Comparison of ENCODE assay signal across 19 cellular contexts in genomic region chrX:16885628-16886027, GRCh38.
"Had no signal": no experiment of that assay in that cellular context is flagged by ENCODE, and none has a peak within 500 bp of the region (broad histone marks: within the 10 kb centered on the region; RNA-seq: fewer than 3 reads in every experiment).

No MANE protein-coding gene starts in this region.

- H3K4me3 ChIP-seq: ascending aorta, breast epithelium, transverse colon, vagina had no signal

- DNase-seq: activated CD4-positive, alpha-beta T cell treated with anti-CD3 and anti-CD28 coated beads, Interleukin-2, amount 10 ng/mL, durations not matched to agents 24 days and 14 days; activated CD4-positive, CD25-positive, alpha-beta regulatory T cell; activated CD8-positive, alpha-beta memory T cell treated with anti-CD3 and anti-CD28 coated beads for 24 hours; activated naive CD4-positive, alpha-beta T cell treated with Interleukin-2 at 50 U/mL for 16 hours; cerebellar nuclear complex; effector memory CD4-positive, alpha-beta T cell; foreskin fibroblast; head of caudate nucleus; mesendoderm; occipital lobe; stimulated activated CD4-positive, alpha-beta T cell treated with anti-CD3 and anti-CD28 coated beads, Interleukin-2, amount 100 ng/mL, for 48 hours; stimulated activated naive CD4-positive, alpha-beta T cell; substantia nigra; transverse colon had no signal

- FAIRE-seq: TTC549 had no signal

- ATAC-seq: natural killer cell treated with Interleukin-12 subunit alpha and Interleukin-12 subunit beta and Interleukin-15 and Interleukin-18, amount 100 ng/mL, for 72 hours had no signal

- H3K4me1 ChIP-seq: ascending aorta, breast epithelium, transverse colon, vagina had no signal

- H3K27me3 ChIP-seq: ascending aorta, transverse colon, vagina had no signal

- H3K9me3 ChIP-seq: ascending aorta, breast epithelium, transverse colon, vagina had no signal

- H3K27ac ChIP-seq: ascending aorta, breast epithelium, transverse colon, vagina had no signal

- H3K36me3 ChIP-seq: ascending aorta, breast epithelium, transverse colon, vagina had no signal
